Comparison of ENCODE assay signal across 8 cellular contexts in genomic region chr10:72261323-72262018, GRCh38. TPM values are rescaled to one million over a fixed set of nuclear protein-coding genes. Genes with fewer than 3 reads are reported as not detected.
DNase-seq lines count a peak whose midpoint lies in the region; ATAC-seq and TF ChIP-seq lines count a peak whose summit lies in the region.

No MANE protein-coding gene starts in this region.

- H3K9me3 Mint-ChIP-seq in stimulated activated memory B cell treated with anti-CD40 and anti-IgM and Interleukin-4, amounts not matched to agents 10 μg/mL and 1 μg/mL and 100 μg/mL, for 72 hours = no peaks in the 10 kb centered on the region

- peak overlapping the region; percentile 93 for H3K4me2 ChIP-seq in GM23248 (ENCODE audit: unreplicated experiment)

- H3K27me3 ChIP-seq in GM23248 (replicated peaks; ENCODE audit: insufficient read depth) (no peaks in the 10 kb centered on the region), MG63 (no peaks in the 10 kb centered on the region), adipocyte (replicated peaks; ENCODE audit: control insufficient read depth, insufficient read depth, low read length) (no peaks in the 10 kb centered on the region), kidney epithelial cell (ENCODE audit: control insufficient read depth, insufficient read depth, low read length) (no peaks in the 10 kb centered on the region)

- peaks cover 66% of the 10 kb centered on the region for H3K4me1 Mint-ChIP-seq in stimulated activated memory B cell treated with anti-CD40 and anti-IgM and Interleukin-4, amounts not matched to agents 10 μg/mL and 1 μg/mL and 100 μg/mL, for 72 hours

- H3K36me3 Mint-ChIP-seq in stimulated activated memory B cell treated with anti-CD40 and anti-IgM and Interleukin-4, amounts not matched to agents 10 μg/mL and 1 μg/mL and 100 μg/mL, for 72 hours = no peaks in the 10 kb centered on the region

- H3K9me2 ChIP-seq in GM23248 (ENCODE audit: insufficient read depth) = no peaks in the 10 kb centered on the region

- peak overlapping the region; percentile 90 for H3K4me3 Mint-ChIP-seq in stimulated activated memory B cell treated with anti-CD40 and anti-IgM and Interleukin-4, amounts not matched to agents 10 μg/mL and 1 μg/mL and 100 μg/mL, for 72 hours

- H3K9ac ChIP-seq in GM23248 = peak overlapping the region; percentile 74
- H3K9ac ChIP-seq in adipocyte (ENCODE audit: low read length) = peak overlapping the region; percentile 94

- TF ChIP-seq CTCF in kidney epithelial cell (IDR thresholded peaks at IDR 0.05; ENCODE audit: insufficient read depth, low read length, poor library complexity, severe bottlenecking) = no peak

- 0 out of 2 replicates have a peak, but pooled peaks cover 4% of the 10 kb centered on the region for H3F3A ChIP-seq in GM23248 (ENCODE audit: insufficient read depth)

- H3K36me3 ChIP-seq in GM23248 (ENCODE audit: low read depth) (no peaks in the 10 kb centered on the region), MG63 (no peaks in the 10 kb centered on the region), adipocyte (ENCODE audit: control insufficient read depth, insufficient read depth, low read length, severe bottlenecking) (no peaks in the 10 kb centered on the region), kidney epithelial cell (ENCODE audit: control insufficient read depth, insufficient read depth, low read length) (no peaks in the 10 kb centered on the region)

- H3K4me1 ChIP-seq in GM23248 (ENCODE audit: insufficient read depth) = peaks cover 26% of the 10 kb centered on the region
- peaks cover 40% of the 10 kb centered on the region for H3K4me1 ChIP-seq in adipocyte (ENCODE audit: control insufficient read depth, insufficient read depth, low read length)

- TF ChIP-seq POLR2A in GM18505 (IDR thresholded peaks at IDR 0.05; ENCODE audit: borderline replicate concordance, extremely low read depth, insufficient read depth, insufficient read length) = peak; percentile 50

- in situ Hi-C loops in GM23248 (cut with MboI) = no loop called here

- DNase-seq in GM23248 (no peak), MG63 (no peak), adipocyte (ENCODE audit: low read depth) (no peak), kidney epithelial cell (ENCODE audit: low read depth) (no peak), NCI-H2081 treated with DMSO at 0.1 percent for 48 hours (lab: John Stamatoyannopoulos, UW) (no peak), kidney glomerular epithelial cell (lab: John Stamatoyannopoulos, UW) (no peak)

- no peaks in the 10 kb centered on the region for H3K79me2 ChIP-seq in GM23248 (ENCODE audit: insufficient read depth)

- H3K9me3 ChIP-seq in GM23248 (ENCODE audit: low read depth) = no peaks in the 10 kb centered on the region
- no peaks in the 10 kb centered on the region for H3K9me3 ChIP-seq in MG63
- no peaks in the 10 kb centered on the region for H3K9me3 ChIP-seq in adipocyte (ENCODE audit: control insufficient read depth, low read length)

- H3K27ac ChIP-seq in GM23248 = peak overlapping the region; percentile 50

- no peaks in the 10 kb centered on the region for H4K20me1 ChIP-seq in GM23248 (ENCODE audit: insufficient read depth)

- peak overlapping the region; percentile 90 for H2AFZ ChIP-seq in GM23248

- WGBS in GM23248 (ENCODE audit: low coverage in 1 of 2, low lambda C conversion rate in 2 of 2, missing lambda C conversion rate in 2 of 2), 2 experiments = 41 to 43% methylated on average over 7 of the region's 7 CpGs

- H3K4me3 ChIP-seq in GM23248 = peak overlapping the region; percentile 71
- peak overlapping the region; percentile 51 for H3K4me3 ChIP-seq in MG63
- H3K4me3 ChIP-seq in adipocyte (ENCODE audit: low read length) = peak overlapping the region; percentile 81
- H3K4me3 ChIP-seq in kidney epithelial cell (ENCODE audit: low read depth, low read length) = peak overlapping the region; percentile 42

- peak; percentile 26 for ATAC-seq in GM18505 (IDR thresholded peaks at IDR 0.05; ENCODE audit: unreplicated experiment)
- peak; percentile 83 for ATAC-seq in stimulated activated memory B cell treated with anti-CD40 and anti-IgM and Interleukin-4, amounts not matched to agents 10 μg/mL and 1 μg/mL and 100 μg/mL, for 72 hours

- peak overlapping the region; percentile 97 for H3K27ac Mint-ChIP-seq in stimulated activated memory B cell treated with anti-CD40 and anti-IgM and Interleukin-4, amounts not matched to agents 10 μg/mL and 1 μg/mL and 100 μg/mL, for 72 hours

- H3K27me3 Mint-ChIP-seq in stimulated activated memory B cell treated with anti-CD40 and anti-IgM and Interleukin-4, amounts not matched to agents 10 μg/mL and 1 μg/mL and 100 μg/mL, for 72 hours = no peaks in the 10 kb centered on the region

RNA-seq across cellular contexts. Expression of gene DDIT4, which starts 12.3 kb away (rescaled TPM):
- total RNA-seq in GM23248 (2014; rRNA removed; shearing (Covaris generic)) = 188 and 199 TPM in 2 replicates
- 144 and 155 TPM in 2 replicates for polyA plus RNA-seq in GM23248 (2016; fragmentation: Nextera tagmentation; extraction: Ambion mirVana)
- 260 and 266 TPM in 2 replicates for total RNA-seq in MG63 (2014; rRNA removed; shearing (Covaris generic); ENCODE audit: low replicate concordance)
- 278 and 280 TPM in 2 replicates for total RNA-seq in kidney epithelial cell

RNA-seq across cellular contexts. Expression of gene ASCC1, which starts 45.4 kb away (rescaled TPM):
- total RNA-seq in GM23248 (2014; rRNA removed; shearing (Covaris generic)) = 21.5 and 25.2 TPM in 2 replicates
- polyA plus RNA-seq in GM23248 (2016; fragmentation: Nextera tagmentation; extraction: Ambion mirVana) = 26.6 and 30.0 TPM in 2 replicates
- total RNA-seq in MG63 (2014; rRNA removed; shearing (Covaris generic); ENCODE audit: low replicate concordance) = 12.6 and 28.1 TPM in 2 replicates
- 30.7 and 38.6 TPM in 2 replicates for total RNA-seq in kidney epithelial cell

RNA-seq across cellular contexts. Expression of gene ANAPC16, which starts 45.7 kb away (rescaled TPM):
- 61.1 and 69.6 TPM in 2 replicates for total RNA-seq in GM23248 (2014; rRNA removed; shearing (Covaris generic))
- polyA plus RNA-seq in GM23248 (2016; fragmentation: Nextera tagmentation; extraction: Ambion mirVana) = 97.9 and 101 TPM in 2 replicates
- total RNA-seq in MG63 (2014; rRNA removed; shearing (Covaris generic); ENCODE audit: low replicate concordance) = 61.1 and 141 TPM in 2 replicates
- total RNA-seq in kidney epithelial cell = 105 and 136 TPM in 2 replicates
